8 cellular contexts compared by ENCODE assay signal in genomic region chr4:30714408-30715031, GRCh38. TPM values are rescaled to one million over a fixed set of nuclear protein-coding genes. Genes with fewer than 3 reads are reported as not detected.
DNase-seq lines count a peak whose midpoint lies in the region; ATAC-seq and TF ChIP-seq lines count a peak whose summit lies in the region.

No MANE protein-coding gene starts in this region.

- H3K9me3 ChIP-seq in testis = no peaks in the 10 kb centered on the region

- DNase-seq in NCI-H82 (lab: John Stamatoyannopoulos, UW) (peak; percentile 70), NCI-H82 treated with DMSO at 0.1 percent for 48 hours (lab: John Stamatoyannopoulos, UW; ENCODE audit: unreplicated experiment) (no peak), KBM-7 (peak; percentile 43), UCSD-AML1 (lab: John Stamatoyannopoulos, UW; ENCODE audit: unreplicated experiment) (peak; percentile 48), left ventricle myocardium superior (peak; percentile 29), testis (peak; percentile 64), NCI-H2171 treated with DMSO at 0.1 percent for 48 hours (lab: John Stamatoyannopoulos, UW) (no peak)

- H3K4me3 ChIP-seq in testis = no peak overlapping the region

- H3K27ac ChIP-seq in testis = no peak overlapping the region

- 50 to 62% methylated on average over 6 of the region's 6 CpGs for WGBS in testis, 2 donors

- peaks cover 19% of the 10 kb centered on the region for H3K4me1 ChIP-seq in testis

- no peaks in the 10 kb centered on the region for H3K36me3 ChIP-seq in testis (ENCODE audit: low read depth, missing control alignments)

- no peak for TF ChIP-seq POLR2A in testis (IDR thresholded peaks at IDR 0.05)

- H3K27me3 ChIP-seq in testis = no peaks in the 10 kb centered on the region

- intact Hi-C loops in left ventricle myocardium superior (cut with micrococcal nuclease) (no loop called here), testis (cut with DNase I; ENCODE audit: low total_unique reads) (no loop called here)

- ATAC-seq in left ventricle myocardium superior = no peak
- no peak for ATAC-seq in HG02938 (IDR thresholded peaks at IDR 0.05; ENCODE audit: unreplicated experiment)

- TF ChIP-seq CTCF in testis (IDR thresholded peaks at IDR 0.05) = peak in 2 of 3 experiments; percentile 43 to 68

- in situ Hi-C loops in KBM-7 (cut with MboI; ENCODE audit: low pct_unique_long_range_greater_than_20kb, low sequenced_read_pairs) = no loop called here

RNA-seq across cellular contexts. Expression of gene PCDH7, which starts 5.6 kb away (rescaled TPM):
- total RNA-seq in left ventricle myocardium superior = 53.4 TPM
- total RNA-seq in testis = 1 to 10 TPM; 2.4 to 2.8 TPM
- polyA plus RNA-seq in testis (ENCODE audit: insufficient read depth, low read depth, low replicate concordance) = 2.9 TPM

Comparison
In these comparisons a context has a peak if more than half of its experiments do, and no peak if none do; other contexts are left out.
1. DNase-seq: peak in NCI-H82 (single experiment), KBM-7 (single experiment), UCSD-AML1 (single experiment), left ventricle myocardium superior (single experiment) and testis (single experiment); none in NCI-H82 treated with DMSO at 0.1 percent for 48 hours (single experiment) and NCI-H2171 treated with DMSO at 0.1 percent for 48 hours (single experiment).
2. RNA of gene PCDH7, which starts 5.6 kb away (total RNA-seq): 53.4 TPM in left ventricle myocardium superior (single experiment); 2.4 to 2.8 TPM in testis; every median in the first group is over 10 times any median in the second.